Comparison of ENCODE assay signal across 8 cellular contexts in genomic region chr3:151871639-151872468, GRCh38. TPM values are rescaled to one million over a fixed set of nuclear protein-coding genes. Genes with fewer than 3 reads are reported as not detected.
DNase-seq lines count a peak whose midpoint lies in the region; ATAC-seq, FAIRE-seq and TF ChIP-seq lines count a peak whose summit lies in the region.

No MANE protein-coding gene starts in this region.

- H3K4me3 ChIP-seq in K562: no peak overlapping the region
- H3K4me3 ChIP-seq in parathyroid adenoma (ENCODE audit: low read depth, low read length): no peak overlapping the region

- peak overlapping the region; percentile 97 for H2AFZ ChIP-seq in K562 (ENCODE audit: low read depth, low read length)
- H2AFZ ChIP-seq in parathyroid adenoma: peak overlapping the region; percentile 18

- FAIRE-seq in K562 (lab: Jason Lieb, UNC): peak; percentile 82

- H3K4me1 ChIP-seq in K562 (replicated peaks in 1 of 2; ENCODE audit: control insufficient read depth in 2 of 2, insufficient read depth in 2 of 2, low read length in 2 of 2) (peaks cover 0 to 28% of the 10 kb centered on the region in 2 experiments; a peak in 3 of 5 replicates), parathyroid adenoma (no peaks in the 10 kb centered on the region)

- no peaks in the 10 kb centered on the region for H3K9me3 ChIP-seq in K562 (replicated peaks; ENCODE audit: control insufficient read depth, insufficient read depth, low read depth, low read length)
- no peaks in the 10 kb centered on the region for H3K9me3 ChIP-seq in parathyroid adenoma (ENCODE audit: control insufficient read depth, low read length)

- no TSS peak for BruUV-seq in K562 (replicated peaks; lab: Mats Ljungman, UMichigan)

- no peak for TF ChIP-seq EP300 in K562 (IDR thresholded peaks at IDR 0.05; ENCODE audit: low read length)

- WGBS in K562 (ENCODE audit: insufficient coverage, low coverage, missing lambda C conversion rate): 10% methylated on average over 8 of the region's 8 CpGs

- H3K36me3 ChIP-seq in K562 (ENCODE audit: control insufficient read depth, insufficient read depth, low read length) (no peaks in the 10 kb centered on the region), parathyroid adenoma (ENCODE audit: control insufficient read depth, insufficient read depth, low read length) (no peaks in the 10 kb centered on the region)

- H3K27ac ChIP-seq in K562 (ENCODE audit: extremely low read depth, low read depth, low read length) (peak overlapping the region; percentile 79), parathyroid adenoma (no peak overlapping the region)

- TF ChIP-seq RAD21 in K562 (CRISPR knock-in tag; conservative IDR thresholded peaks at IDR 0.05 in 1 of 2, IDR thresholded peaks at IDR 0.05 in 1 of 2): no peak

- H3K27me3 ChIP-seq in K562 (ENCODE audit: control insufficient read depth in 2 of 2, insufficient read depth in 2 of 2, low read length in 2 of 2): no peaks in the 10 kb centered on the region
- no peaks in the 10 kb centered on the region for H3K27me3 ChIP-seq in parathyroid adenoma (ENCODE audit: control insufficient read depth, insufficient read depth, low read length)

- no peaks in the 10 kb centered on the region for H4K20me1 ChIP-seq in K562 (replicated peaks; ENCODE audit: control insufficient read depth, insufficient read depth, low read length)

- in situ Hi-C loops in K562 (cut with MboI): no loop called here

- POLR2A ChIA-PET in K562 (lab: Yijun Ruan, JAX): interaction anchor here (1.0 kb wide), 1 partner anchor 9 kb away, joined by 5 read pairs; no protein-coding TSS in a partner anchor

- H3K4me2 ChIP-seq in K562 (ENCODE audit: insufficient read depth, low read length): peak overlapping the region; percentile 62
- H3K4me2 ChIP-seq in parathyroid adenoma (ENCODE audit: low read length): no peak overlapping the region

- ATAC-seq in GM21447 (IDR thresholded peaks at IDR 0.05; ENCODE audit: unreplicated experiment) (peak; percentile 88), HG03565 (IDR thresholded peaks at IDR 0.05; ENCODE audit: unreplicated experiment) (peak; percentile 86), K562 (peak; percentile 91)

- DNase-seq in Daoy (ENCODE audit: low read depth) (peak; percentile 11), K562 (ENCODE audit: extremely low read depth in 1 of 4, low spot score in 3 of 4) (peak; percentile 13 to 69 (median 36)), DMS79 (lab: John Stamatoyannopoulos, UW) (no peak), GM19238 (ENCODE audit: insufficient read length, low spot score) (no peak), NCI-H510A treated with DMSO at 0.1 percent for 48 hours (lab: John Stamatoyannopoulos, UW) (no peak)

- H3K9ac ChIP-seq in K562 (ENCODE audit: insufficient read depth in 1 of 2, low read depth in 2 of 2, low read length in 2 of 2) (peak overlapping the region in 1 of 2 experiments; percentile 40; a peak in 2 of 4 replicates), parathyroid adenoma (no peak overlapping the region)

- intact Hi-C loops in K562 (cut with micrococcal nuclease): no loop called here

- CTCF ChIA-PET in K562 (lab: Yijun Ruan, JAX; ENCODE audit: low intra/inter-chr PET ratio): no interaction called here

- TF ChIP-seq POLR2A in K562 (conservative IDR thresholded peaks at IDR 0.05): no peak

- H3K79me2 ChIP-seq in K562 (ENCODE audit: control insufficient read depth, insufficient read depth, low read length) (no peaks in the 10 kb centered on the region), parathyroid adenoma (no peaks in the 10 kb centered on the region)

- TF ChIP-seq CTCF in K562 (IDR thresholded peaks at IDR 0.05 in 2 of 3, conservative IDR thresholded peaks at IDR 0.05 in 1 of 3; ENCODE audit: insufficient read depth in 2 of 3, low read depth in 1 of 3, low read length in 3 of 3) (no peak), parathyroid adenoma (IDR thresholded peaks at IDR 0.05) (no peak)

- no peaks in the 10 kb centered on the region for H3K9me1 ChIP-seq in K562 (ENCODE audit: control insufficient read depth, insufficient read depth, low read length)

TF ChIP-seq in K562, 482 proteins besides CTCF, POLR2A, EP300 and RAD21 (continues in another document):
- no peak for TF ChIP-seq NFATC3 (IDR thresholded peaks at IDR 0.05)
- TF ChIP-seq, protein P1, sequence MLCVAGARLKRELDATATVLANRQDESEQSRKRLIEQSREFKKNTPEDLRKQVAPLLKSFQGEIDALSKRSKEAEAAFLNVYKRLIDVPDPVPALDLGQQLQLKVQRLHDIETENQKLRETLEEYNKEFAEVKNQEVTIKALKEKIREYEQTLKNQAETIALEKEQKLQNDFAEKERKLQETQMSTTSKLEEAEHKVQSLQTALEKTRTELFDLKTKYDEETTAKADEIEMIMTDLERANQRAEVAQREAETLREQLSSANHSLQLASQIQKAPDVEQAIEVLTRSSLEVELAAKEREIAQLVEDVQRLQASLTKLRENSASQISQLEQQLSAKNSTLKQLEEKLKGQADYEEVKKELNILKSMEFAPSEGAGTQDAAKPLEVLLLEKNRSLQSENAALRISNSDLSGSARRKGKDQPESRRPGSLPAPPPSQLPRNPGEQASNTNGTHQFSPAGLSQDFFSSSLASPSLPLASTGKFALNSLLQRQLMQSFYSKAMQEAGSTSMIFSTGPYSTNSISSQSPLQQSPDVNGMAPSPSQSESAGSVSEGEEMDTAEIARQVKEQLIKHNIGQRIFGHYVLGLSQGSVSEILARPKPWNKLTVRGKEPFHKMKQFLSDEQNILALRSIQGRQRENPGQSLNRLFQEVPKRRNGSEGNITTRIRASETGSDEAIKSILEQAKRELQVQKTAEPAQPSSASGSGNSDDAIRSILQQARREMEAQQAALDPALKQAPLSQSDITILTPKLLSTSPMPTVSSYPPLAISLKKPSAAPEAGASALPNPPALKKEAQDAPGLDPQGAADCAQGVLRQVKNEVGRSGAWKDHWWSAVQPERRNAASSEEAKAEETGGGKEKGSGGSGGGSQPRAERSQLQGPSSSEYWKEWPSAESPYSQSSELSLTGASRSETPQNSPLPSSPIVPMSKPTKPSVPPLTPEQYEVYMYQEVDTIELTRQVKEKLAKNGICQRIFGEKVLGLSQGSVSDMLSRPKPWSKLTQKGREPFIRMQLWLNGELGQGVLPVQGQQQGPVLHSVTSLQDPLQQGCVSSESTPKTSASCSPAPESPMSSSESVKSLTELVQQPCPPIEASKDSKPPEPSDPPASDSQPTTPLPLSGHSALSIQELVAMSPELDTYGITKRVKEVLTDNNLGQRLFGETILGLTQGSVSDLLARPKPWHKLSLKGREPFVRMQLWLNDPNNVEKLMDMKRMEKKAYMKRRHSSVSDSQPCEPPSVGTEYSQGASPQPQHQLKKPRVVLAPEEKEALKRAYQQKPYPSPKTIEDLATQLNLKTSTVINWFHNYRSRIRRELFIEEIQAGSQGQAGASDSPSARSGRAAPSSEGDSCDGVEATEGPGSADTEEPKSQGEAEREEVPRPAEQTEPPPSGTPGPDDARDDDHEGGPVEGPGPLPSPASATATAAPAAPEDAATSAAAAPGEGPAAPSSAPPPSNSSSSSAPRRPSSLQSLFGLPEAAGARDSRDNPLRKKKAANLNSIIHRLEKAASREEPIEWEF (CRISPR knock-in tag; IDR thresholded peaks at IDR 0.05): no peak
- no peak for TF ChIP-seq NFXL1 (CRISPR knock-in tag; IDR thresholded peaks at IDR 0.05)
- no peak for TF ChIP-seq HNRNPUL1 (IDR thresholded peaks at IDR 0.05; ENCODE audit: low read length)
- TF ChIP-seq COPS2 (conservative IDR thresholded peaks at IDR 0.05): no peak
- no peak for TF ChIP-seq ZNF324 (CRISPR knock-in tag; IDR thresholded peaks at IDR 0.05)

RNA-seq across cellular contexts. Expression of gene SUCNR1, which starts 1.6 kb away (rescaled TPM):
- not detected in 2 replicates for total RNA-seq in Daoy (2014; rRNA removed; shearing (Covaris generic))
- not detected in 2 replicates for total RNA-seq in K562 (2011; cell fraction: chromatin; rRNA removed; ENCODE audit: low replicate concordance)
- total RNA-seq in K562 (2011; cell fraction: nucleolus; rRNA removed): not detected in 2 replicates
- 0.15 TPM in 2 replicates for total RNA-seq in K562 (2011; cell fraction: nucleoplasm; rRNA removed)
- total RNA-seq in K562 (2014; rRNA removed) (0.08 and 0.14 TPM in 2 replicates), K562 (2014; rRNA removed; fragmentation: Illumina TruSeq; extraction: Trizol) (0.13 and 0.15 TPM in 2 replicates), K562 (2015; rRNA removed; fragmentation: Illumina TruSeq; extraction: Trizol) (0.54 and 0.57 TPM in 2 replicates), K562 (2021) (0.09 and 0.24 TPM in 2 replicates)
- polyA plus RNA-seq in K562 (2011; rRNA removed) (0.04 and 0.07 TPM in 2 replicates), K562 (2014; fragmentation: Illumina TruSeq; extraction: Trizol) (0.11 and 0.13 TPM in 2 replicates), K562 (2014; fragmentation: Nextera tagmentation; extraction: Ambion mirVana) (under 1 TPM; 0.08 to 0.10 TPM), K562 (2014; rRNA removed) (0.08 and 0.12 TPM in 2 replicates)
- polyA plus RNA-seq in K562 (2011; cell fraction: cytosol; rRNA removed): 0.04 TPM in 1 of 2 replicates, not detected in the other
- 0.06 TPM in 2 replicates for polyA plus RNA-seq in K562 (2011; cell fraction: nucleus; rRNA removed)
- polyA plus RNA-seq in K562 (2012): 0.33 and 0.68 TPM in 2 replicates
- polyA minus RNA-seq in K562 (2011; rRNA and poly(A)+ RNA removed): 0.07 and 0.09 TPM in 2 replicates
- polyA minus RNA-seq in K562 (2011; cell fraction: cytosol; rRNA and poly(A)+ RNA removed): not detected in 2 replicates
- polyA minus RNA-seq in K562 (2011; cell fraction: nucleus; rRNA and poly(A)+ RNA removed): not detected in 2 replicates

RNA-seq across cellular contexts. Expression of gene AADAC, which starts 57.9 kb away (rescaled TPM):
- not detected in 2 replicates for total RNA-seq in Daoy (2014; rRNA removed; shearing (Covaris generic))
- total RNA-seq in K562 (2011; cell fraction: chromatin; rRNA removed; ENCODE audit: low replicate concordance): not detected in 2 replicates
- not detected in 2 replicates for total RNA-seq in K562 (2011; cell fraction: nucleolus; rRNA removed)
- total RNA-seq in K562 (2011; cell fraction: nucleoplasm; rRNA removed): not detected in 2 replicates
- not detected in 2 replicates for total RNA-seq in K562 (2014; rRNA removed)
- not detected in 2 replicates for total RNA-seq in K562 (2014; rRNA removed; fragmentation: Illumina TruSeq; extraction: Trizol)
- not detected in 2 replicates for total RNA-seq in K562 (2015; rRNA removed; fragmentation: Illumina TruSeq; extraction: Trizol)
- total RNA-seq in K562 (2021): 0.47 TPM in 1 of 2 replicates, not detected in the other
- polyA plus RNA-seq in K562 (2011; rRNA removed): not detected in 2 replicates
- not detected in 2 replicates for polyA plus RNA-seq in K562 (2011; cell fraction: cytosol; rRNA removed)
- polyA plus RNA-seq in K562 (2011; cell fraction: nucleus; rRNA removed): not detected in 2 replicates
- not detected in 2 replicates for polyA plus RNA-seq in K562 (2012)
- polyA plus RNA-seq in K562 (2014; fragmentation: Illumina TruSeq; extraction: Trizol): not detected in 2 replicates
- polyA plus RNA-seq in K562 (2014; fragmentation: Nextera tagmentation; extraction: Ambion mirVana): not detected
- not detected in 2 replicates for polyA plus RNA-seq in K562 (2014; rRNA removed)
- polyA minus RNA-seq in K562 (2011; rRNA and poly(A)+ RNA removed): not detected in 2 replicates
- not detected in 2 replicates for polyA minus RNA-seq in K562 (2011; cell fraction: cytosol; rRNA and poly(A)+ RNA removed)
- polyA minus RNA-seq in K562 (2011; cell fraction: nucleus; rRNA and poly(A)+ RNA removed): not detected in 2 replicates

Comparison
In these comparisons a context has a peak if more than half of its experiments do, and no peak if none do; other contexts are left out.
1. DNase-seq: peak in Daoy (single experiment) and K562 (4 of 4); none in DMS79 (single experiment), GM19238 (single experiment) and NCI-H510A treated with DMSO at 0.1 percent for 48 hours (single experiment).
2. Peak in every context shown above with its lines, with median percentiles within 50 percentile points of each other: ATAC-seq.